In genomic region chr1:12518956-12519707, GRCh38 we compare ENCODE assay signal across 8 cellular contexts.
DNase-seq lines count a peak whose midpoint lies in the region; ATAC-seq lines count a peak whose summit lies in the region.

No MANE protein-coding gene starts in this region.

- intact Hi-C loops in activated T-helper 1 cell treated with anti-CD3 and anti-CD28 coated beads, Interleukin-12 subunit alpha, Interleukin-12 subunit beta, Interleukin-2, Interleukin-4 antibody, amounts not matched to agents 30 ng/mL and 10 ng/mL and 1 ng/mL, durations not matched to agents 14 hours and 24 hours and 36 hours (cut with micrococcal nuclease): loop anchor here (1.0 to 10.0 kb wide), 9 partner anchors 9 to 354 kb away; partner anchors contain the start of gene TNFRSF1B
- intact Hi-C loops in left ventricle myocardium superior (cut with micrococcal nuclease): no loop called here

- DNase-seq in ELF-1 (ENCODE audit: low read depth, low spot score) (peak; percentile 20), left ventricle myocardium superior (peak; percentile 88), DMS53 treated with DMSO at 0.1 percent for 48 hours (lab: John Stamatoyannopoulos, UW; ENCODE audit: unreplicated experiment) (no peak), NCI-H1436 treated with DMSO at 0.1 percent for 48 hours (lab: John Stamatoyannopoulos, UW) (no peak), activated gamma-delta T cell treated with Interleukin-2 at 50 U/mL for 16 hours (no peak)
- peak; percentile 21 for DNase-seq in activated T-helper 1 cell treated with anti-CD3 and anti-CD28 coated beads, Interleukin-12 subunit alpha, Interleukin-12 subunit beta, Interleukin-2, Interleukin-4 antibody, amounts not matched to agents 30 ng/mL and 10 ng/mL and 1 ng/mL, durations not matched to agents 14 hours and 24 hours and 36 hours (ENCODE audit: low spot score)
- peak; percentile 76 for DNase-seq in stimulated activated CD4-positive, alpha-beta T cell treated with anti-CD3 and anti-CD28 coated beads, Interleukin-15, amount 100 ng/mL, for 24 hours

- ATAC-seq in left ventricle myocardium superior (peak; percentile 92), GM21619 (IDR thresholded peaks at IDR 0.05; ENCODE audit: unreplicated experiment) (no peak)

- H3K4me1 Mint-ChIP-seq in activated T-helper 1 cell treated with anti-CD3 and anti-CD28 coated beads, Interleukin-12 subunit alpha, Interleukin-12 subunit beta, Interleukin-2, Interleukin-4 antibody, amounts not matched to agents 30 ng/mL and 10 ng/mL and 1 ng/mL, durations not matched to agents 14 hours and 24 hours and 36 hours (ENCODE audit: low read depth): peaks cover 38% of the 10 kb centered on the region

- peaks cover 20% of the 10 kb centered on the region for H3K36me3 Mint-ChIP-seq in activated T-helper 1 cell treated with anti-CD3 and anti-CD28 coated beads, Interleukin-12 subunit alpha, Interleukin-12 subunit beta, Interleukin-2, Interleukin-4 antibody, amounts not matched to agents 30 ng/mL and 10 ng/mL and 1 ng/mL, durations not matched to agents 14 hours and 24 hours and 36 hours (ENCODE audit: low read depth)

- no peaks in the 10 kb centered on the region for H3K27me3 Mint-ChIP-seq in activated T-helper 1 cell treated with anti-CD3 and anti-CD28 coated beads, Interleukin-12 subunit alpha, Interleukin-12 subunit beta, Interleukin-2, Interleukin-4 antibody, amounts not matched to agents 30 ng/mL and 10 ng/mL and 1 ng/mL, durations not matched to agents 14 hours and 24 hours and 36 hours (ENCODE audit: insufficient read depth)

- H3K9me3 Mint-ChIP-seq in activated T-helper 1 cell treated with anti-CD3 and anti-CD28 coated beads, Interleukin-12 subunit alpha, Interleukin-12 subunit beta, Interleukin-2, Interleukin-4 antibody, amounts not matched to agents 30 ng/mL and 10 ng/mL and 1 ng/mL, durations not matched to agents 14 hours and 24 hours and 36 hours: peaks cover 2% of the 10 kb centered on the region

- H3K4me3 Mint-ChIP-seq in activated T-helper 1 cell treated with anti-CD3 and anti-CD28 coated beads, Interleukin-12 subunit alpha, Interleukin-12 subunit beta, Interleukin-2, Interleukin-4 antibody, amounts not matched to agents 30 ng/mL and 10 ng/mL and 1 ng/mL, durations not matched to agents 14 hours and 24 hours and 36 hours: no peak overlapping the region

- peak overlapping the region; percentile 73 for H3K27ac Mint-ChIP-seq in activated T-helper 1 cell treated with anti-CD3 and anti-CD28 coated beads, Interleukin-12 subunit alpha, Interleukin-12 subunit beta, Interleukin-2, Interleukin-4 antibody, amounts not matched to agents 30 ng/mL and 10 ng/mL and 1 ng/mL, durations not matched to agents 14 hours and 24 hours and 36 hours

Comparison
In these comparisons a context has a peak if more than half of its experiments do, and no peak if none do; other contexts are left out.
1. DNase-seq: peak in ELF-1 (single experiment), activated T-helper 1 cell treated with anti-CD3 and anti-CD28 coated beads, Interleukin-12 subunit alpha, Interleukin-12 subunit beta, Interleukin-2, Interleukin-4 antibody, amounts not matched to agents 30 ng/mL and 10 ng/mL and 1 ng/mL, durations not matched to agents 14 hours and 24 hours and 36 hours (single experiment), left ventricle myocardium superior (single experiment) and stimulated activated CD4-positive, alpha-beta T cell treated with anti-CD3 and anti-CD28 coated beads, Interleukin-15, amount 100 ng/mL, for 24 hours (single experiment); none in DMS53 treated with DMSO at 0.1 percent for 48 hours (single experiment), NCI-H1436 treated with DMSO at 0.1 percent for 48 hours (single experiment) and activated gamma-delta T cell treated with Interleukin-2 at 50 U/mL for 16 hours (single experiment).